ENCODE assay signal across 23 cellular contexts in genomic region chr13:33072282-33072681, GRCh38. TPM values are rescaled to one million over a fixed set of nuclear protein-coding genes. Genes with fewer than 3 reads are reported as not detected.
DNase-seq lines count a peak whose midpoint lies in the region; FAIRE-seq and TF ChIP-seq lines count a peak whose summit lies in the region.
"Had no signal": no experiment of that assay in that cellular context is flagged by ENCODE, and none has a peak within 500 bp of the region (broad histone marks: within the 10 kb centered on the region; RNA-seq: fewer than 3 reads in every experiment).

No MANE protein-coding gene starts in this region.

- H3K4me3 ChIP-seq in dorsolateral prefrontal cortex, result no peak overlapping the region
- H3K4me3 ChIP-seq in small intestine (ENCODE audit: low read depth in 1 of 2, low read length in 2 of 2), result no peak overlapping the region
- H3K4me3 ChIP-seq: PC-9, thoracic aorta had no signal

- no peaks in the 10 kb centered on the region for H3K36me3 ChIP-seq in small intestine (ENCODE audit: control insufficient read depth in 2 of 2, insufficient read depth in 2 of 2, low read length in 2 of 2)
- H3K36me3 ChIP-seq: thoracic aorta had no signal

- no peak for FAIRE-seq in small intestine (lab: Jason Lieb, UNC)

- H3K27me3 ChIP-seq in dorsolateral prefrontal cortex (no peaks in the 10 kb centered on the region), small intestine (ENCODE audit: control insufficient read depth in 2 of 2, insufficient read depth in 2 of 2, low read length in 2 of 2) (no peaks in the 10 kb centered on the region)

- peaks cover 0 to 2% of the 10 kb centered on the region in 2 donors for H3K4me1 ChIP-seq in small intestine (ENCODE audit: control insufficient read depth in 2 of 2, insufficient read depth in 1 of 2, low read depth in 1 of 2, low read length in 1 of 2)

- intact Hi-C loops in dorsolateral prefrontal cortex (cut with DNase I), result loop anchor here in 1 of 2 donors (10.0 kb wide), 2 partner anchors 213 to 473 kb away; partner anchors contain the start of gene STARD13

- H3K9me3 ChIP-seq in small intestine (ENCODE audit: control insufficient read depth, low read depth), result no peaks in the 10 kb centered on the region
- H3K9me3 ChIP-seq: thoracic aorta had no signal

- 90 to 97% (median 90%) methylated on average over 2 of the region's 2 CpGs for whole genome bisulfite sequencing in small intestine, 3 donors

- peak; percentile 20 for DNase-seq in DMS53 (lab: John Stamatoyannopoulos, UW)
- no peak for DNase-seq in DMS53 treated with DMSO at 0.1 percent for 48 hours (lab: John Stamatoyannopoulos, UW; ENCODE audit: unreplicated experiment)
- DNase-seq in NCI-H748 (lab: John Stamatoyannopoulos, UW; ENCODE audit: unreplicated experiment), result peak; percentile 52
- DNase-seq in dorsolateral prefrontal cortex, result peak in 3 of 10 donors; percentile 49 to 62 (median 57)
- peak; percentile 88 for DNase-seq in pons (ENCODE audit: low spot score)
- DNase-seq in effector CD4-positive, alpha-beta T cell, result no peak
- no peak for DNase-seq in small intestine
- DNase-seq in NOMO-1 treated with DMSO at 0.1 percent for 48 hours (lab: John Stamatoyannopoulos, UW; ENCODE audit: unreplicated experiment), result no peak
- DNase-seq: activated CD4-positive, alpha-beta T cell treated with anti-CD3 and anti-CD28 coated beads, Interleukin-2, amount 10 ng/mL, durations not matched to agents 7 days and 5 days; activated effector memory CD4-positive, alpha-beta T cell treated with anti-CD3 and anti-CD28 coated beads, Interleukin-2, amount 50 U/mL, for 16 hours; CD8-positive, alpha-beta T cell; DMS153; GDM1; HCEC 1CT; NCI-H1694; PC-9; SHP77 treated with DMSO at 0.1 percent for 48 hours had no signal

- no peak for TF ChIP-seq CTCF in dorsolateral prefrontal cortex (IDR thresholded peaks at IDR 0.05 in 54 of 56, conservative IDR thresholded peaks at IDR 0.05 in 2 of 56; ENCODE audit: low read depth in 1 of 56, partially characterized antibody in 56 of 56)

- H3K27ac ChIP-seq in dorsolateral prefrontal cortex (peak overlapping the region in 48 of 59 donors; percentile 1 to 81 (median 56)), small intestine (ENCODE audit: low read depth in 1 of 2, low read length in 1 of 2) (no peak overlapping the region)
- H3K27ac ChIP-seq: 22Rv1, KMS-11, parathyroid adenoma, PC-9, thoracic aorta had no signal

RNA-seq across cellular contexts. Expression of gene KL, which starts 56.1 kb away (rescaled TPM):
- total RNA-seq in dorsolateral prefrontal cortex, result 1 to 10 TPM in 76 of 120 experiments, under 1 TPM in 44; 0.55 to 2.3 (median 1.1) TPM
- 1 to 10 TPM in 1 of 3 donors, under 1 TPM in 2; 0.67 to 3.2 (median 0.81) TPM for polyA plus RNA-seq in small intestine
- total RNA-seq: CD8-positive, alpha-beta T cell; HT-29 had no signal
- polyA plus RNA-seq: fibroblast of lung had no signal

Comparison
In these comparisons a context has a peak if more than half of its experiments do, and no peak if none do; other contexts are left out.
1. DNase-seq: peak in DMS53 (single experiment), NCI-H748 (single experiment) and pons (single experiment); none in DMS53 treated with DMSO at 0.1 percent for 48 hours (single experiment), effector CD4-positive, alpha-beta T cell (single experiment), small intestine (single experiment) and NOMO-1 treated with DMSO at 0.1 percent for 48 hours (single experiment).
2. H3K27ac ChIP-seq: peak in dorsolateral prefrontal cortex (48 of 59); none in small intestine (0 of 2).